30 cellular contexts compared by ENCODE assay signal in genomic region chr7:158502068-158502750, GRCh38.
"Had no signal": no experiment of that assay in that cellular context is flagged by ENCODE, and none has a peak within 500 bp of the region (broad histone marks: within the 10 kb centered on the region; RNA-seq: fewer than 3 reads in every experiment).

No MANE protein-coding gene starts in this region.

- H3K9ac ChIP-seq: parathyroid adenoma had no signal

- ATAC-seq: naive thymus-derived CD4-positive, alpha-beta T cell; natural killer cell; psoas muscle; right cardiac atrium; sciatic nerve; stimulated activated memory B cell treated with anti-CD40 and anti-IgM and Interleukin-4, amounts not matched to agents 10 μg/mL and 1 μg/mL and 100 μg/mL, for 72 hours; stimulated activated naive CD8-positive, alpha-beta T cell treated with anti-CD3 and anti-CD28 coated beads, Interleukin-15, amount 100 ng/mL, for 72 hours; stimulated activated naive CD8-positive, alpha-beta T cell treated with anti-CD3 and anti-CD28 coated beads, Interleukin-15, Interleukin-2, amounts not matched to agents 100 U/mL and 50 U/mL, for 24 hours had no signal

- H3K4me2 ChIP-seq: smooth muscle cell had no signal

- H3K36me3 ChIP-seq: ovary, spleen, thoracic aorta, thyroid gland, tibial nerve, upper lobe of left lung, vagina had no signal

- H3K4me3 ChIP-seq: ovary, psoas muscle, skin epidermis, smooth muscle cell, spleen, thoracic aorta, thyroid gland, tibial nerve, upper lobe of left lung, vagina had no signal

- H3K27me3 ChIP-seq: ovary, thyroid gland, tibial nerve, upper lobe of left lung, vagina had no signal

- H3K27ac Mint-ChIP-seq: natural killer cell; nephron; progenitor cell of endocrine pancreas; stimulated activated memory B cell treated with anti-CD40 and anti-IgM and Interleukin-4, amounts not matched to agents 10 μg/mL and 1 μg/mL and 100 μg/mL, for 72 hours; stimulated activated naive CD8-positive, alpha-beta T cell treated with anti-CD3 and anti-CD28 coated beads, Interleukin-15, amount 100 ng/mL, for 72 hours had no signal

- DNase-seq: naive thymus-derived CD4-positive, alpha-beta T cell; natural killer cell; occipital lobe; ovary; psoas muscle; right cardiac atrium; stimulated activated CD4-positive, alpha-beta T cell treated with anti-CD3 and anti-CD28 coated beads, Interleukin-12 subunit alpha, Interleukin-12 subunit beta, amount 100 ng/mL, for 4 hours; stimulated activated CD4-positive, alpha-beta T cell treated with anti-CD3 and anti-CD28 coated beads, Interleukin-1b, Interleukin-23, amount 100 ng/mL, for 48 hours; stimulated activated CD4-positive, alpha-beta T cell treated with anti-CD3 and anti-CD28 coated beads, Interleukin-4, amount 100 ng/mL, for 1 hour; stimulated activated CD4-positive, alpha-beta T cell treated with anti-CD3 and anti-CD28 coated beads, Interleukin-4, amount 100 ng/mL, for 4 hours; stimulated activated CD8-positive, alpha-beta memory T cell treated with anti-CD3 and anti-CD28 coated beads, Interleukin-4, amount 100 ng/mL, for 48 hours; stimulated activated naive CD4-positive, alpha-beta T cell; stimulated activated naive CD8-positive, alpha-beta T cell treated with anti-CD3 and anti-CD28 coated beads, Interleukin-15, amount 100 ng/mL, for 72 hours; stimulated activated naive CD8-positive, alpha-beta T cell treated with anti-CD3 and anti-CD28 coated beads, Interleukin-15, Interleukin-2, amounts not matched to agents 100 U/mL and 50 U/mL, for 24 hours; substantia nigra; thyroid gland; trophoblast cell; upper lobe of left lung had no signal

- H3K4me1 Mint-ChIP-seq: naive thymus-derived CD4-positive, alpha-beta T cell; natural killer cell; nephron; stimulated activated memory B cell treated with anti-CD40 and anti-IgM and Interleukin-4, amounts not matched to agents 10 μg/mL and 1 μg/mL and 100 μg/mL, for 72 hours; stimulated activated naive CD8-positive, alpha-beta T cell treated with anti-CD3 and anti-CD28 coated beads, Interleukin-15, amount 100 ng/mL, for 72 hours had no signal

- H2AFZ ChIP-seq: parathyroid adenoma had no signal

- H3K4me1 ChIP-seq: parathyroid adenoma, psoas muscle, spleen, thyroid gland, tibial nerve, upper lobe of left lung, vagina had no signal

- H3K4me3 Mint-ChIP-seq: naive thymus-derived CD4-positive, alpha-beta T cell; natural killer cell; nephron; stimulated activated memory B cell treated with anti-CD40 and anti-IgM and Interleukin-4, amounts not matched to agents 10 μg/mL and 1 μg/mL and 100 μg/mL, for 72 hours; stimulated activated naive CD8-positive, alpha-beta T cell treated with anti-CD3 and anti-CD28 coated beads, Interleukin-15, amount 100 ng/mL, for 72 hours had no signal

- H3K9me3 ChIP-seq: psoas muscle, thyroid gland, vagina had no signal

- FAIRE-seq: urothelium cell line had no signal

- H3K27ac ChIP-seq: ovary, parathyroid adenoma, psoas muscle, skin epidermis, spleen, thoracic aorta, thyroid gland, tibial nerve, upper lobe of left lung, vagina had no signal

- H3K36me3 Mint-ChIP-seq: natural killer cell; stimulated activated memory B cell treated with anti-CD40 and anti-IgM and Interleukin-4, amounts not matched to agents 10 μg/mL and 1 μg/mL and 100 μg/mL, for 72 hours had no signal

- H3K9me3 Mint-ChIP-seq: natural killer cell; stimulated activated memory B cell treated with anti-CD40 and anti-IgM and Interleukin-4, amounts not matched to agents 10 μg/mL and 1 μg/mL and 100 μg/mL, for 72 hours had no signal
